In the genomic region with DNA sequence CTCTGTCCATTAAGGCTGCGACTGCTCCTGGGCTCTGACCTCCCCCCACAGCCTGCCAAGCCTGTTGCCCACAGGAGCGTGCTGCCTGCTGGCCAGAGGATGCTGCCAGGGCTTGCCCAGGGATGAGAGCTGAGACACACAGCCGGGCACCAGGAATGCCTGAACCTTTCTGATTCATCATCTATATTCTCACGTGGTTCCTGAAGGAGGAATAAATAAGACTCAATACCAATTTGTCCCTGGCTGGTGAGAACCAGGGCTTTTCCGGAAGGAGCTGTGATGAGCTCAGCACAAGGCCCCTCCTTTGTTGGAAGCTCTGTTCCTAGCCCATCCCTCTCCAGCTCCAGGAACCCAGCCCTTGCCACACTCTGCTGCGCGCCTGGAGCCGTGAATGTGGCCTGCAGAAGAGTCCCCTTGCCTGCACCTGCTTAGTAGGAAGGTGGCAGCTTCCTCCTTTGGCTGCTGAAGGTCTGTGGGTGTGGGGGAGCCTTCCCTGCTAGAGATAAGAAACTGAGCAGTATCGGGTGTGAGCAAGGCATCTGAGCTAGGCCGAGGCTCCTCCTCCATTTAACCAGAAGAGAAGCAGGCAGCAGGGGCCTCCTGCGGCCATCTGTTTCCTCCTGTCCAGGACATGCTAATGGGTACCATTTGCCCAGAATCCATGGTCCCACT, we compare ENCODE assay signal across 31 cellular contexts. TPM values are rescaled to one million over a fixed set of nuclear protein-coding genes. Genes with fewer than 3 reads are reported as not detected.
DNase-seq lines count a peak whose midpoint lies in the region; ATAC-seq and TF ChIP-seq lines count a peak whose summit lies in the region.
"Had no signal": no experiment of that assay in that cellular context is flagged by ENCODE, and none has a peak within 500 bp of the region (broad histone marks: within the 10 kb centered on the region; RNA-seq: fewer than 3 reads in every experiment).

No MANE protein-coding gene starts in this region.

- peak; percentile 11 for DNase-seq in DMS 273 (lab: John Stamatoyannopoulos, UW; ENCODE audit: unreplicated experiment)
- DNase-seq in DMS 273 treated with DMSO at 0.1 percent for 48 hours (lab: John Stamatoyannopoulos, UW), result no peak
- DNase-seq in RPMI7951 (ENCODE audit: low read depth), result peak; percentile 74
- DNase-seq in colonic mucosa, result peak; percentile 16
- DNase-seq in trophoblast cell, result no peak
- DNase-seq in omental fat pad (ENCODE audit: low spot score), result no peak
- DNase-seq in GM23338 (ENCODE audit: low spot score), result no peak
- DNase-seq: activated CD4-positive, CD25-positive, alpha-beta regulatory T cell; activated CD8-positive, alpha-beta T cell treated with anti-CD3 and anti-CD28 coated beads, Interleukin-2, amount 10 ng/mL, durations not matched to agents 7 days and 5 days; activated naive CD4-positive, alpha-beta T cell; activated T-cell treated with anti-CD3 and anti-CD28 coated beads, Interleukin-2, amount 50 U/mL, for 24 hours; adrenal gland; AML-193; CD8-positive, alpha-beta T cell; dermis blood vessel endothelial cell; NCI-H1092 treated with DMSO at 0.1 percent for 48 hours; NCI-H2029 treated with DMSO at 0.1 percent for 48 hours; NK-92 treated with Interleukin-12 subunit alpha and Interleukin-12 subunit beta, amount 100 ng/mL, for 24 hours; small intestine; stimulated activated CD4-positive, alpha-beta T cell treated with anti-CD3 and anti-CD28 coated beads, Interleukin-2, amount 100 ng/mL, for 24 hours; stimulated activated naive B cell treated with anti-CD40 and anti-IgM and Interleukin-4, amounts not matched to agents 10 μg/mL and 1 μg/mL and 100 μg/mL, for 72 hours had no signal

- no peak overlapping the region for H3K14ac ChIP-seq in trophoblast cell (ENCODE audit: low read length)

- H3K79me2 ChIP-seq in trophoblast cell (ENCODE audit: control insufficient read depth, insufficient read depth, low read length, poor library complexity), result no peaks in the 10 kb centered on the region
- H3K79me2 ChIP-seq in GM23338 (replicated peaks; ENCODE audit: insufficient read depth), result no peaks in the 10 kb centered on the region

- H3K4me1 Mint-ChIP-seq in GM23338, result peaks cover 6% of the 10 kb centered on the region
- H3K4me1 Mint-ChIP-seq: stimulated activated naive B cell treated with anti-CD40 and anti-IgM and Interleukin-4, amounts not matched to agents 10 μg/mL and 1 μg/mL and 100 μg/mL, for 72 hours had no signal

- no peak overlapping the region for H3K27ac Mint-ChIP-seq in GM23338
- H3K27ac Mint-ChIP-seq: activated CD8-positive, alpha-beta T cell treated with anti-CD3 and anti-CD28 coated beads, Interleukin-2, amount 10 ng/mL, durations not matched to agents 7 days and 5 days; activated T-cell treated with anti-CD3 and anti-CD28 coated beads, Interleukin-2, amount 50 U/mL, for 24 hours; CD8-positive, alpha-beta T cell; stimulated activated naive B cell treated with anti-CD40 and anti-IgM and Interleukin-4, amounts not matched to agents 10 μg/mL and 1 μg/mL and 100 μg/mL, for 72 hours; T-helper 2 cell treated with Interferon-gamma antibody and Interleukin-4, amounts not matched to agents 5 μg/mL and 100 μg/mL, for 36 hours had no signal

- intact Hi-C loops in colonic mucosa (cut with DNase I), result no loop called here

- H2BK5ac ChIP-seq in trophoblast cell (ENCODE audit: low read depth, low read length, poor library complexity), result no peak overlapping the region

- H2AFZ ChIP-seq in trophoblast cell (ENCODE audit: insufficient read depth, low read length, poor library complexity) (no peak overlapping the region), GM23338 (no peak overlapping the region)

- H3K27me3 ChIP-seq in colonic mucosa, result no peaks in the 10 kb centered on the region
- H3K27me3 ChIP-seq in trophoblast cell (ENCODE audit: insufficient read depth, low read length), result no peaks in the 10 kb centered on the region
- H3K27me3 ChIP-seq in GM23338 (ENCODE audit: insufficient read depth), result no peaks in the 10 kb centered on the region
- H3K27me3 ChIP-seq: adrenal gland, foreskin keratinocyte had no signal

- H3K9ac ChIP-seq in colonic mucosa (ENCODE audit: low read depth in 2 of 2, low read length in 2 of 2), result no peak overlapping the region
- H3K9ac ChIP-seq in trophoblast cell (ENCODE audit: low read length), result no peak overlapping the region

- ATAC-seq in omental fat pad (ENCODE audit: low FRiP score) (no peak), HG02852 (IDR thresholded peaks at IDR 0.05; ENCODE audit: unreplicated experiment) (no peak), GM23338 (no peak)
- ATAC-seq: activated CD8-positive, alpha-beta T cell treated with anti-CD3 and anti-CD28 coated beads, Interleukin-2, amount 10 ng/mL, durations not matched to agents 7 days and 5 days; CD8-positive, alpha-beta T cell; foreskin keratinocyte; HCT116; SK-N-SH treated with all-trans-retinoic acid at 6 μM for 48 hours had no signal

- H3K4ac ChIP-seq in trophoblast cell (ENCODE audit: low read depth, low read length), result no peak overlapping the region

- H3K4me1 ChIP-seq in colonic mucosa (no peaks in the 10 kb centered on the region), trophoblast cell (ENCODE audit: control insufficient read depth in 1 of 2, insufficient read depth in 2 of 2, low read length in 2 of 2) (peaks cover 5 to 10% of the 10 kb centered on the region in 2 experiments), GM23338 (ENCODE audit: insufficient read depth) (no peaks in the 10 kb centered on the region)
- H3K4me1 ChIP-seq: adrenal gland, breast epithelium, foreskin keratinocyte had no signal

- no peak overlapping the region for H4K91ac ChIP-seq in trophoblast cell (ENCODE audit: low read depth, low read length)

- H3K9me2 ChIP-seq in GM23338 (ENCODE audit: insufficient read depth), result no peaks in the 10 kb centered on the region

- TF ChIP-seq CTCF in colonic mucosa (IDR thresholded peaks at IDR 0.05) (no peak), omental fat pad (IDR thresholded peaks at IDR 0.05) (no peak), GM23338 (conservative IDR thresholded peaks at IDR 0.05; ENCODE audit: low read depth in 2 of 2) (no peak)

- H3K4me2 ChIP-seq in trophoblast cell (ENCODE audit: low read length) (no peak overlapping the region), GM23338 (no peak overlapping the region)

- H3K27ac ChIP-seq in colonic mucosa, result no peak overlapping the region
- H3K27ac ChIP-seq in trophoblast cell (ENCODE audit: low read depth, low read length), result no peak overlapping the region
- no peak overlapping the region for H3K27ac ChIP-seq in GM23338 (ENCODE audit: low read depth)
- H3K27ac ChIP-seq: 22Rv1, adrenal gland, breast epithelium, foreskin keratinocyte, thoracic aorta had no signal

- H3K4me3 ChIP-seq in colonic mucosa (no peak overlapping the region), trophoblast cell (ENCODE audit: low read depth, low read length) (peak overlapping the region; percentile 49), GM23338 (no peak overlapping the region)
- H3K4me3 ChIP-seq: adrenal gland, breast epithelium, thoracic aorta had no signal

- WGBS in trophoblast cell (ENCODE audit: extremely low coverage, insufficient coverage, insufficient read length), result no CpG with 5 or more reads among the region's 11 CpGs

- no peak overlapping the region for H4K12ac ChIP-seq in trophoblast cell (ENCODE audit: low read depth, low read length)

- H2BK12ac ChIP-seq in trophoblast cell (ENCODE audit: low read length), result no peak overlapping the region

- no peaks in the 10 kb centered on the region for H3K79me1 ChIP-seq in trophoblast cell (ENCODE audit: low read length)

- no peaks in the 10 kb centered on the region for H3F3A ChIP-seq in GM23338 (replicated peaks; ENCODE audit: low read depth)

- no peak overlapping the region for H3K18ac ChIP-seq in trophoblast cell (ENCODE audit: low read length)

- no peak overlapping the region for H3K23ac ChIP-seq in trophoblast cell (ENCODE audit: low read length)

- H3K9me3 ChIP-seq in colonic mucosa, result no peaks in the 10 kb centered on the region
- H3K9me3 ChIP-seq in trophoblast cell (ENCODE audit: insufficient read depth, low read depth, low read length), result no peaks in the 10 kb centered on the region
- H3K9me3 ChIP-seq: adrenal gland, breast epithelium, thoracic aorta had no signal

- H3K36me3 ChIP-seq in colonic mucosa, result no peaks in the 10 kb centered on the region
- no peaks in the 10 kb centered on the region for H3K36me3 ChIP-seq in trophoblast cell (ENCODE audit: control insufficient read depth in 1 of 2, insufficient read depth in 2 of 2, low read length in 2 of 2)
- no peaks in the 10 kb centered on the region for H3K36me3 ChIP-seq in GM23338 (ENCODE audit: insufficient read depth)
- H3K36me3 ChIP-seq: adrenal gland, breast epithelium, thoracic aorta had no signal

- H2AK5ac ChIP-seq in trophoblast cell (ENCODE audit: low read length), result no peak overlapping the region

- H3K4me3 Mint-ChIP-seq in GM23338, result no peak overlapping the region
- H3K4me3 Mint-ChIP-seq: activated CD8-positive, alpha-beta T cell treated with anti-CD3 and anti-CD28 coated beads, Interleukin-2, amount 10 ng/mL, durations not matched to agents 7 days and 5 days; activated T-cell treated with anti-CD3 and anti-CD28 coated beads, Interleukin-2, amount 50 U/mL, for 24 hours; CD8-positive, alpha-beta T cell; neural crest cell; stimulated activated naive B cell treated with anti-CD40 and anti-IgM and Interleukin-4, amounts not matched to agents 10 μg/mL and 1 μg/mL and 100 μg/mL, for 72 hours; T-helper 2 cell treated with Interferon-gamma antibody and Interleukin-4, amounts not matched to agents 5 μg/mL and 100 μg/mL, for 36 hours had no signal

- H4K8ac ChIP-seq in trophoblast cell (ENCODE audit: low read depth, low read length), result no peak overlapping the region

- peaks cover 16% of the 10 kb centered on the region; the same call in 2 of the 3 replicates for H3K9me3 Mint-ChIP-seq in GM23338
- H3K9me3 Mint-ChIP-seq: activated T-cell treated with anti-CD3 and anti-CD28 coated beads, Interleukin-2, amount 50 U/mL, for 24 hours; CD8-positive, alpha-beta T cell; neural crest cell; stimulated activated naive B cell treated with anti-CD40 and anti-IgM and Interleukin-4, amounts not matched to agents 10 μg/mL and 1 μg/mL and 100 μg/mL, for 72 hours; T-helper 2 cell treated with Interferon-gamma antibody and Interleukin-4, amounts not matched to agents 5 μg/mL and 100 μg/mL, for 36 hours had no signal

- H3K27me3 Mint-ChIP-seq in GM23338 (ENCODE audit: insufficient read depth, low read depth, poor library complexity), result peaks cover 10% of the 10 kb centered on the region

- no peak overlapping the region for H2BK120ac ChIP-seq in trophoblast cell (ENCODE audit: insufficient read depth, low read length, poor library complexity)

- no peaks in the 10 kb centered on the region for H4K20me1 ChIP-seq in GM23338 (replicated peaks; ENCODE audit: insufficient read depth)

- H3K36me3 Mint-ChIP-seq in GM23338 (ENCODE audit: low read depth), result peaks cover 19% of the 10 kb centered on the region
- H3K36me3 Mint-ChIP-seq: CD8-positive, alpha-beta T cell; stimulated activated naive B cell treated with anti-CD40 and anti-IgM and Interleukin-4, amounts not matched to agents 10 μg/mL and 1 μg/mL and 100 μg/mL, for 72 hours had no signal

RNA-seq across cellular contexts. Expression of gene SYNDIG1, which starts 37.9 kb away (rescaled TPM):
- 10.2 and 12.6 TPM in 2 replicates for total RNA-seq in RPMI7951 (2014; rRNA removed; shearing (Covaris generic))
- total RNA-seq in colonic mucosa (under 1 TPM; 0.10 to 0.19 TPM), omental fat pad (under 1 TPM in 2 of 4 donors, not detected in 2; 0.19 to 0.24 TPM)
- 1.4 and 1.5 TPM in 2 replicates for polyA plus RNA-seq in trophoblast cell (2013)
- total RNA-seq in GM23338 (2014; rRNA removed; shearing (Covaris generic)), result 4.8 and 7.4 TPM in 2 replicates
- 2.8 and 3.0 TPM in 2 replicates for polyA plus RNA-seq in GM23338 (2016; fragmentation: Nextera tagmentation; extraction: Ambion mirVana)
- total RNA-seq: activated CD8-positive, alpha-beta T cell treated with anti-CD3 and anti-CD28 coated beads, Interleukin-2, amount 10 ng/mL, durations not matched to agents 7 days and 5 days; CD8-positive, alpha-beta T cell; foreskin keratinocyte; pulmonary artery endothelial cell had no signal
- polyA plus RNA-seq: foreskin keratinocyte had no signal

Comparison
In these comparisons a context has a peak if more than half of its experiments do, and no peak if none do; other contexts are left out.
1. DNase-seq: peak in DMS 273 (single experiment), RPMI7951 (single experiment) and colonic mucosa (single experiment); none in DMS 273 treated with DMSO at 0.1 percent for 48 hours (single experiment), trophoblast cell (0 of 2), omental fat pad (single experiment) and GM23338 (single experiment).